Comparison of ENCODE assay signal across 1 cellular context in genomic region chr3:150077581-150078247, GRCh38.
TF ChIP-seq lines count a peak whose summit lies in the region.

No MANE protein-coding gene starts in this region.

TF ChIP-seq in IMR-90, 13 proteins besides CTCF, POLR2A, EP300 and RAD21:
- TF ChIP-seq MXI1 (IDR thresholded peaks at IDR 0.05; ENCODE audit: borderline replicate concordance, low read depth, low read length) (no peak), USF2 (IDR thresholded peaks at IDR 0.05; ENCODE audit: low read depth, low read length) (no peak), CHD1 (IDR thresholded peaks at IDR 0.05; ENCODE audit: low read depth, low read length) (no peak), FOS (IDR thresholded peaks at IDR 0.05; ENCODE audit: low read depth, low read length) (0 out of 2 replicates have a peak, but pooled peaks have one; percentile 22), ELK1 (IDR thresholded peaks at IDR 0.05; ENCODE audit: borderline replicate concordance, low read depth, low read length) (no peak)
